21 cellular contexts compared by ENCODE assay signal in genomic region chr4:62618042-62618441, GRCh38.
"Had no signal": no experiment of that assay in that cellular context is flagged by ENCODE, and none has a peak within 500 bp of the region (broad histone marks: within the 10 kb centered on the region; RNA-seq: fewer than 3 reads in every experiment).

No MANE protein-coding gene starts in this region.

- ATAC-seq: activated CD8-positive, alpha-beta memory T cell treated with anti-CD3 and anti-CD28 coated beads, Interleukin-2, amount 10 ng/mL, durations not matched to agents 7 days and 5 days had no signal

- H3K27me3 ChIP-seq: breast epithelium had no signal

- H3K27ac ChIP-seq: breast epithelium had no signal

- FAIRE-seq: TTC549 had no signal

- DNase-seq: activated B cell treated with CpG ODN at 0.5 μM for 24 hours; activated CD4-positive, alpha-beta T cell treated with anti-CD3 and anti-CD28 coated beads for 1 hour; activated CD4-positive, alpha-beta T cell treated with anti-CD3 and anti-CD28 coated beads, Interleukin-2, amount 10 ng/mL, durations not matched to agents 24 days and 14 days; activated CD4-positive, alpha-beta T cell treated with anti-CD3 and anti-CD28 coated beads, Interleukin-2, amount 50 U/mL, for 48 hours; activated CD8-positive, alpha-beta memory T cell treated with anti-CD3 and anti-CD28 coated beads, Interleukin-2, amount 10 ng/mL, durations not matched to agents 7 days and 5 days; activated effector memory CD4-positive, alpha-beta T cell treated with Interleukin-2 at 50 U/mL for 16 hours; activated naive CD4-positive, alpha-beta T cell; activated T-cell treated with anti-CD3 and anti-CD28 coated beads, Interleukin-2, amount 50 U/mL, for 24 hours; aorta; caudate nucleus; IMR-90; KBM-7; NCI-H1105; NCI-H1436; NCI-H187; NCI-H2081; NCI-H446; NCI-H524; SIG-M5 had no signal

- H3K9me3 ChIP-seq: breast epithelium had no signal

- H3K36me3 ChIP-seq: breast epithelium had no signal

- H3K4me1 ChIP-seq: breast epithelium had no signal

- H3K4me3 ChIP-seq: breast epithelium had no signal
